Comparison of ENCODE assay signal across 11 cellular contexts in the genomic region with DNA sequence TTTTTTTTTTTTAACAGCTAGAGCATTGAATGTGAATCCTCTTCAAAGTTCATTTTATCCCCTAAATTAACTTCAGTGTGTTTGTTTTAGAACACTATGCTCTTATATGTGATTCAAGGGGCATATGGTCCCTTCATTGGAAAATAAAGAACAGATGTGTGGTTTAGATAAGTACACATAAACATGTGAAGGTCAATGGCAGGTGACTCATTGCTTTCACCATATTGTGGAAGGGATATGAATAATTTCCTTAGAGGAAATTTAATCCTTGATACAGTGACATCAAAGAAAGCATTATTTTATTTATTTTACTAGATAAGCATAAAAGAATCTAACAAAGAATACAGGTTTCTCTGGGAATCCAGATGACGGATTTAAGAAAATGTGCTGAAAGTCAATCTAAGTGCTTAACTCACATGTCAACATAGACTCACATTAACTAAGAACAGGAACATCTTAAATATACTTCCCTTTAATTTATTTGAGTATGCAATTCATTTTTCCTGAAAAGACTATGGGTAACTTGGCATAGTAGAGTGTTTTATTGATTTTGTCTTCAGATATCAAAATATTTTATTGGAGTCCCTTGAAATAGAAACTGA.
DNase-seq lines count a peak whose midpoint lies in the region; ATAC-seq and TF ChIP-seq lines count a peak whose summit lies in the region.
"Had no signal": no experiment of that assay in that cellular context is flagged by ENCODE, and none has a peak within 500 bp of the region (broad histone marks: within the 10 kb centered on the region; RNA-seq: fewer than 3 reads in every experiment).

No MANE protein-coding gene starts in this region.

- H3K4me1 ChIP-seq in IMR-90 (ENCODE audit: control insufficient read depth, insufficient read depth, low read length) (peaks cover 5% of the 10 kb centered on the region), foreskin keratinocyte (no peaks in the 10 kb centered on the region)
- H3K4me1 ChIP-seq: right lobe of liver had no signal

- H3K4me2 ChIP-seq in IMR-90 (ENCODE audit: low read depth, low read length) = no peak overlapping the region

- H2AFZ ChIP-seq in IMR-90 (replicated peaks; ENCODE audit: low read length, poor library complexity) = no peak overlapping the region

- POLR2A ChIA-PET in IMR-90 (lab: Charles Lee; ENCODE audit: unreplicated experiment) = no interaction called here

- H2BK15ac ChIP-seq in IMR-90 (ENCODE audit: low read depth, low read length) = no peak overlapping the region

- no peak overlapping the region for H2AK5ac ChIP-seq in IMR-90 (ENCODE audit: low read depth, low read length)

- no peak overlapping the region for H4K5ac ChIP-seq in IMR-90 (ENCODE audit: low read depth, low read length)

- H2AK9ac ChIP-seq in IMR-90 (replicated peaks; ENCODE audit: low read depth, low read length, poor library complexity) = no peak overlapping the region

- H2BK5ac ChIP-seq in IMR-90 (ENCODE audit: low read depth, low read length, poor library complexity, severe bottlenecking) = no peak overlapping the region

- H3K27ac ChIP-seq in IMR-90 (ENCODE audit: insufficient read depth, low read length) (no peak overlapping the region), foreskin keratinocyte (no peak overlapping the region)
- H3K27ac ChIP-seq: right lobe of liver had no signal

- no peak overlapping the region for H3K56ac ChIP-seq in IMR-90 (ENCODE audit: extremely low read depth, insufficient read depth, low read length)

- no TSS peak for BruUV-seq in IMR-90 (replicated peaks; lab: Mats Ljungman, UMichigan)

- TF ChIP-seq POLR2A in IMR-90 (IDR thresholded peaks at IDR 0.05; ENCODE audit: low read depth, low read length) = no peak

- H3K9me3 ChIP-seq in IMR-90 (ENCODE audit: control insufficient read depth, insufficient read depth, low read length) = no peaks in the 10 kb centered on the region
- H3K9me3 ChIP-seq: right lobe of liver had no signal

- DNase-seq in AG10803 (ENCODE audit: low read depth) = peak; percentile 55
- peak; percentile 97 for DNase-seq in IMR-90
- DNase-seq in SK-N-DZ (ENCODE audit: low spot score) = peak; percentile 35
- DNase-seq in foreskin keratinocyte = peak; percentile 17 to 43
- no peak for DNase-seq in effector CD8-positive, alpha-beta T cell (lab: John Stamatoyannopoulos, UW)
- DNase-seq in Ammon's horn (ENCODE audit: low spot score) = no peak
- DNase-seq: anterior cingulate cortex; right lobe of liver; stimulated activated naive CD4-positive, alpha-beta T cell had no signal

- no peak overlapping the region for H4K91ac ChIP-seq in IMR-90 (ENCODE audit: insufficient read depth, low read depth, low read length)

- no peaks in the 10 kb centered on the region for H3K36me3 ChIP-seq in IMR-90 (ENCODE audit: control insufficient read depth, insufficient read depth, low read length)
- H3K36me3 ChIP-seq: right lobe of liver had no signal

- H3K4ac ChIP-seq in IMR-90 (ENCODE audit: low read depth, low read length) = no peak overlapping the region

- intact Hi-C loops in IMR-90 (cut with micrococcal nuclease) = no loop called here

- no peak overlapping the region for H3K23ac ChIP-seq in IMR-90 (ENCODE audit: low read depth, low read length)

- no peaks in the 10 kb centered on the region; the same call in 1 of the 2 replicates for H3K27me3 ChIP-seq in IMR-90 (ENCODE audit: control insufficient read depth, insufficient read depth, low read length)
- no peaks in the 10 kb centered on the region for H3K27me3 ChIP-seq in foreskin keratinocyte
- H3K27me3 ChIP-seq: right lobe of liver had no signal

- no peak overlapping the region for H2BK120ac ChIP-seq in IMR-90 (ENCODE audit: low read depth, low read length)

- no peak for TF ChIP-seq CTCF in AG10803 (conservative IDR thresholded peaks at IDR 0.05; ENCODE audit: low read length)
- no peak for TF ChIP-seq CTCF in IMR-90 (conservative IDR thresholded peaks at IDR 0.05; ENCODE audit: low read depth, low read length)
- TF ChIP-seq CTCF in foreskin keratinocyte (conservative IDR thresholded peaks at IDR 0.05) = no peak

- peak; percentile 50 for ATAC-seq in IMR-90 (ENCODE audit: low read depth)
- peak; percentile 29 for ATAC-seq in foreskin keratinocyte
- ATAC-seq in GM21528 (IDR thresholded peaks at IDR 0.05; ENCODE audit: low FRiP score, unreplicated experiment) = no peak
- no peak for ATAC-seq in GM18520 (IDR thresholded peaks at IDR 0.05; ENCODE audit: unreplicated experiment)

- WGBS in IMR-90 (ENCODE audit: extremely low coverage in 2 of 2, insufficient read length in 1 of 2), 2 experiments = no CpG with 5 or more reads among the region's 1 CpG

- CTCF ChIA-PET in IMR-90 (lab: Yijun Ruan, JAX) = interaction anchor here (0.6 kb wide), 2 partner anchors 42 to 372 kb away, joined by 3 read pairs; no protein-coding TSS in a partner anchor

- no peak overlapping the region for H3K18ac ChIP-seq in IMR-90 (ENCODE audit: low read depth, low read length)

- dilution Hi-C loops in IMR-90 (cut with HindIII; ENCODE audit: low sequenced_read_pairs, unreplicated experiment) = no loop called here

- no peak overlapping the region for H2BK20ac ChIP-seq in IMR-90 (ENCODE audit: low read depth, low read length)

- no peak overlapping the region for H3K14ac ChIP-seq in IMR-90 (replicated peaks; ENCODE audit: low read depth, low read length)

- no peak overlapping the region for H3K4me3 ChIP-seq in AG10803 (ENCODE audit: low read length)
- no peak overlapping the region for H3K4me3 ChIP-seq in IMR-90 (ENCODE audit: insufficient read depth, low read depth, low read length)
- H3K4me3 ChIP-seq: right lobe of liver had no signal

- H3K9me1 ChIP-seq in IMR-90 (ENCODE audit: insufficient read depth, low read length) = no peaks in the 10 kb centered on the region

- H4K8ac ChIP-seq in IMR-90 (ENCODE audit: low read depth in 2 of 2, low read length in 2 of 2) = no peak overlapping the region

- H3K79me1 ChIP-seq in IMR-90 (ENCODE audit: low read depth in 1 of 2, low read length in 2 of 2) = no peaks in the 10 kb centered on the region

- no peak for TF ChIP-seq RAD21 in IMR-90 (IDR thresholded peaks at IDR 0.05; ENCODE audit: low read length)

- no peak overlapping the region for H3K9ac ChIP-seq in IMR-90 (ENCODE audit: low read depth, low read length)

- H4K20me1 ChIP-seq in IMR-90 (ENCODE audit: insufficient read depth, low read length) = no peaks in the 10 kb centered on the region

- in situ Hi-C loops in IMR-90 (cut with MboI; ENCODE audit: low sequenced_read_pairs) = no loop called here

TF ChIP-seq in IMR-90, 13 proteins besides CTCF, POLR2A, EP300 and RAD21:
- no peak for TF ChIP-seq MAZ (IDR thresholded peaks at IDR 0.05; ENCODE audit: borderline replicate concordance, low read depth, low read length)
- peak; percentile 80 for TF ChIP-seq FOS (IDR thresholded peaks at IDR 0.05; ENCODE audit: low read depth, low read length)
- TF ChIP-seq CEBPB (IDR thresholded peaks at IDR 0.05; ENCODE audit: low read depth, low read length) = peak; percentile 68; the same call in 1 of the 2 replicates
- peak; percentile 80 for TF ChIP-seq BHLHE40 (IDR thresholded peaks at IDR 0.05; ENCODE audit: low read depth, low read length)

Comparison
In these comparisons a context has a peak if more than half of its experiments do, and no peak if none do; other contexts are left out.
1. DNase-seq: peak in AG10803 (single experiment), IMR-90 (single experiment), SK-N-DZ (single experiment) and foreskin keratinocyte (2 of 2); none in effector CD8-positive, alpha-beta T cell (single experiment) and Ammon's horn (single experiment).
2. ATAC-seq: peak in IMR-90 (single experiment) and foreskin keratinocyte (single experiment); none in GM21528 (single experiment) and GM18520 (single experiment).